1 cellular context compared by ENCODE assay signal in genomic region chr12:1661553-1662335, GRCh38.
TF ChIP-seq lines count a peak whose summit lies in the region.

No MANE protein-coding gene starts in this region.

TF ChIP-seq in HepG2, 621 proteins besides CTCF, POLR2A, EP300 and RAD21 (continued from another document and continues in another):
- TF ChIP-seq UBTF (CRISPR knock-in tag; IDR thresholded peaks at IDR 0.05) (peak; percentile 81), SMAD1 (CRISPR knock-in tag; IDR thresholded peaks at IDR 0.05; ENCODE audit: borderline replicate concordance, low read depth) (no peak), ZNF646 (CRISPR knock-in tag; IDR thresholded peaks at IDR 0.05) (no peak), KMT2B (CRISPR knock-in tag; IDR thresholded peaks at IDR 0.05) (peak; percentile 43; the same call in 1 of the 2 replicates), PPARG (CRISPR knock-in tag; conservative IDR thresholded peaks at IDR 0.05) (0 out of 2 replicates have a peak, but pooled peaks have one; percentile 17), PCBP2 (optimal IDR thresholded peaks at IDR 0.05; ENCODE audit: low read depth, low read length, poor library complexity, severe bottlenecking) (no peak), ZBTB34 (CRISPR knock-in tag; IDR thresholded peaks at IDR 0.05) (no peak), HMGXB4 (CRISPR knock-in tag; IDR thresholded peaks at IDR 0.05; ENCODE audit: borderline replicate concordance in 1 of 2, low read depth in 1 of 2) (no peak), SRSF4 (IDR thresholded peaks at IDR 0.05; ENCODE audit: low read depth, low read length, poor library complexity, severe bottlenecking) (no peak), HNRNPLL (IDR thresholded peaks at IDR 0.05; ENCODE audit: low read depth, low read length, poor library complexity, severe bottlenecking) (peak; percentile 74), GTF2F1 (IDR thresholded peaks at IDR 0.05; ENCODE audit: low read length) (no peak), ZFP90 (CRISPR knock-in tag; IDR thresholded peaks at IDR 0.05; ENCODE audit: borderline replicate concordance) (no peak), ZNF446 (CRISPR knock-in tag; IDR thresholded peaks at IDR 0.05) (peak; percentile 61; the same call in 1 of the 2 replicates), THAP9 (CRISPR knock-in tag; IDR thresholded peaks at IDR 0.05; ENCODE audit: borderline replicate concordance) (no peak), BCLAF1 (IDR thresholded peaks at IDR 0.05) (no peak), DMAP1 (CRISPR knock-in tag; IDR thresholded peaks at IDR 0.05) (peak; percentile 62; the same call in 1 of the 2 replicates), ZBTB7A (CRISPR knock-in tag; IDR thresholded peaks at IDR 0.05) (peak; percentile 96), ZFP41 (CRISPR knock-in tag; IDR thresholded peaks at IDR 0.05; ENCODE audit: borderline replicate concordance) (no peak), MAFK (conservative IDR thresholded peaks at IDR 0.05 in 1 of 2, IDR thresholded peaks at IDR 0.05 in 1 of 2; ENCODE audit: low read length in 2 of 2) (no peak), STAG1 (CRISPR knock-in tag; IDR thresholded peaks at IDR 0.05) (no peak), SNAPC2 (CRISPR knock-in tag; IDR thresholded peaks at IDR 0.05) (no peak), FUBP1 (CRISPR knock-in tag; IDR thresholded peaks at IDR 0.05; ENCODE audit: borderline replicate concordance) (no peak), BATF2 (CRISPR knock-in tag; IDR thresholded peaks at IDR 0.05) (no peak), ZNF839 (CRISPR knock-in tag; IDR thresholded peaks at IDR 0.05; ENCODE audit: borderline replicate concordance) (no peak), RBM22 (optimal IDR thresholded peaks at IDR 0.05; ENCODE audit: low read length) (no peak), ZNF678 (CRISPR knock-in tag; IDR thresholded peaks at IDR 0.05) (no peak), PCBP1 (IDR thresholded peaks at IDR 0.05; ENCODE audit: borderline replicate concordance, low read depth, low read length) (peak; percentile 88; the same call in 1 of the 2 replicates), ARID5B (CRISPR knock-in tag; IDR thresholded peaks at IDR 0.05) (peak; percentile 78)
